In the genomic region with DNA sequence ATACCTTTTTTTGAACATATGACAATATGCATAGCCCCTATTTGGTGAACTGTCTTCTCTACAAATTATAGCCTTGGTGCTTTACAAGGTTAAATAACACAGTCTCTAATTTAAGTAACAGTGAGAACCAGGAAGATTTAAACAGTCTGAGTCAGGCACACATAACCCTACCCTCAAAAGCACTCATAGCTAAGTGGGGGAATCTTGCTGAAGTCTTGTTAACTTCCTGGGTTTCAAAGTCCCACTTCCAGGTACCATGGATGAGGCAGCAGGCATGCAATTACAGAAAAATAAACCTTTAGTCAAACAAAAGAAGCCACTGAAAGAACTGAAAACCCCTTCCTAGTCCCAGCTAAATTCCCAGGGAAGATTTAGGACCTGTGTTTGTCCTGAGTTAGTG, we compare ENCODE assay signal across 10 cellular contexts.
DNase-seq lines count a peak whose midpoint lies in the region; ATAC-seq and TF ChIP-seq lines count a peak whose summit lies in the region.
"Had no signal": no experiment of that assay in that cellular context is flagged by ENCODE, and none has a peak within 500 bp of the region (broad histone marks: within the 10 kb centered on the region; RNA-seq: fewer than 3 reads in every experiment).

No MANE protein-coding gene starts in this region.

- H3K36me3 ChIP-seq in PC-9 (ENCODE audit: low read depth) (no peaks in the 10 kb centered on the region), muscle layer of colon (ENCODE audit: insufficient read depth, low read length) (no peaks in the 10 kb centered on the region), transverse colon (no peaks in the 10 kb centered on the region)

- H3K9me2 ChIP-seq in PC-9 (ENCODE audit: insufficient read depth), result no peaks in the 10 kb centered on the region

- peaks cover 28% of the 10 kb centered on the region for H3K79me2 ChIP-seq in PC-9 (ENCODE audit: low read depth)

- H3K9ac ChIP-seq in muscle layer of colon (ENCODE audit: low read length), result no peak overlapping the region

- H3K4me2 ChIP-seq in PC-9, result peak overlapping the region; percentile 27

- H3K4me1 ChIP-seq in PC-9 (replicated peaks; ENCODE audit: insufficient read depth) (peaks cover 44% of the 10 kb centered on the region), muscle layer of colon (ENCODE audit: insufficient read depth, low read length) (peaks cover 82% of the 10 kb centered on the region), transverse colon (peaks cover 39 to 85% (median 44%) of the 10 kb centered on the region in 4 donors)

- H3K4me3 ChIP-seq in PC-9 (no peak overlapping the region), dorsolateral prefrontal cortex (no peak overlapping the region), muscle layer of colon (ENCODE audit: low read depth in 1 of 2, low read length in 2 of 2) (no peak overlapping the region), transverse colon (no peak overlapping the region)

- ATAC-seq in GM18520 (IDR thresholded peaks at IDR 0.05; ENCODE audit: unreplicated experiment) (no peak), HG02970 (IDR thresholded peaks at IDR 0.05; ENCODE audit: low FRiP score, unreplicated experiment) (no peak), HG03520 (IDR thresholded peaks at IDR 0.05; ENCODE audit: unreplicated experiment) (no peak)
- ATAC-seq: stimulated activated naive B cell treated with anti-CD40 and anti-IgM and Interleukin-4, amounts not matched to agents 10 μg/mL and 1 μg/mL and 100 μg/mL, for 72 hours had no signal

- H3K27ac ChIP-seq in PC-9, result peak overlapping the region; percentile 83
- H3K27ac ChIP-seq in dorsolateral prefrontal cortex, result peak overlapping the region in 43 of 59 donors; percentile 7 to 81 (median 57)
- peak overlapping the region; percentile 73 for H3K27ac ChIP-seq in muscle layer of colon (ENCODE audit: low read depth, low read length)
- peak overlapping the region; percentile 74 to 86 (median 78) for H3K27ac ChIP-seq in transverse colon

- CTCF ChIA-PET in PC-9 (lab: Charles Lee), result no interaction called here

- TF ChIP-seq POLR2A in transverse colon (IDR thresholded peaks at IDR 0.05), result no peak

- H2AFZ ChIP-seq in PC-9, result no peak overlapping the region

- H3K27me3 ChIP-seq in PC-9 (ENCODE audit: insufficient read depth, low read depth) (no peaks in the 10 kb centered on the region), dorsolateral prefrontal cortex (no peaks in the 10 kb centered on the region), muscle layer of colon (ENCODE audit: control insufficient read depth in 1 of 2, insufficient read depth in 2 of 2, low read length in 2 of 2) (no peaks in the 10 kb centered on the region), transverse colon (no peaks in the 10 kb centered on the region)

- intact Hi-C loops in PC-9 (cut with micrococcal nuclease; ENCODE audit: unreplicated experiment), result loop anchor here (2.0 to 5.0 kb wide), 2 partner anchors 44 to 104 kb away; no protein-coding TSS in a partner anchor
- intact Hi-C loops in dorsolateral prefrontal cortex (cut with DNase I), result loop anchor here in 1 of 2 donors (10.0 kb wide), 1 partner anchor 78 kb away; no protein-coding TSS in a partner anchor
- intact Hi-C loops in transverse colon (cut with DNase I; ENCODE audit: low total_unique reads), result loop anchor here (10.0 kb wide), 1 partner anchor 78 kb away; no protein-coding TSS in a partner anchor

- POLR2A ChIA-PET in PC-9 (lab: Charles Lee; ENCODE audit: unreplicated experiment), result interaction anchor here (0.6 kb wide), 1 partner anchor 80 kb away, joined by 8 read pairs; no protein-coding TSS in a partner anchor

- H4K20me1 ChIP-seq in PC-9 (ENCODE audit: insufficient read depth), result no peaks in the 10 kb centered on the region

- in situ Hi-C loops in transverse colon (cut with MboI; ENCODE audit: low pct_ligation_motif_present in 1 of 4, low pct_unique_long_range_greater_than_20kb in 1 of 4, low sequenced_read_pairs in 3 of 4), result no loop called here

- H3K9me3 ChIP-seq in PC-9 (ENCODE audit: insufficient read depth, low read depth) (no peaks in the 10 kb centered on the region), muscle layer of colon (ENCODE audit: low read length) (no peaks in the 10 kb centered on the region), transverse colon (no peaks in the 10 kb centered on the region)

- peaks cover 6% of the 10 kb centered on the region; the same call in 1 of the 2 replicates for H3F3A ChIP-seq in PC-9 (ENCODE audit: insufficient read depth, low read depth)

- no peak for TF ChIP-seq EP300 in transverse colon (IDR thresholded peaks at IDR 0.05; ENCODE audit: low read depth)

- peak in 1 of 2 experiments; percentile 50 for DNase-seq in PC-9
- DNase-seq in dorsolateral prefrontal cortex, result no peak
- no peak for DNase-seq in transverse colon
- DNase-seq in Ammon's horn (ENCODE audit: low spot score), result no peak
- DNase-seq: NCI-H2081 treated with DMSO at 0.1 percent for 48 hours; stimulated activated naive B cell treated with anti-CD40 and anti-IgM and Interleukin-4, amounts not matched to agents 10 μg/mL and 1 μg/mL and 100 μg/mL, for 72 hours had no signal

- BruUV-seq in PC-9 (replicated peaks; lab: Mats Ljungman, UMichigan), result no TSS peak

- TF ChIP-seq CTCF in PC-9 (conservative IDR thresholded peaks at IDR 0.05), result no peak
- TF ChIP-seq CTCF in dorsolateral prefrontal cortex (IDR thresholded peaks at IDR 0.05 in 54 of 56, conservative IDR thresholded peaks at IDR 0.05 in 2 of 56; ENCODE audit: low read depth in 1 of 56, partially characterized antibody in 56 of 56), result no peak
- TF ChIP-seq CTCF in transverse colon (IDR thresholded peaks at IDR 0.05), result no peak
